ENCODE assay signal across 20 cellular contexts in genomic region chr20:10713161-10713560, GRCh38. TPM values are rescaled to one million over a fixed set of nuclear protein-coding genes. Genes with fewer than 3 reads are reported as not detected.
DNase-seq lines count a peak whose midpoint lies in the region; ATAC-seq and TF ChIP-seq lines count a peak whose summit lies in the region.
"Had no signal": no experiment of that assay in that cellular context is flagged by ENCODE, and none has a peak within 500 bp of the region (broad histone marks: within the 10 kb centered on the region; RNA-seq: fewer than 3 reads in every experiment).

No MANE protein-coding gene starts in this region.

- H3K27ac ChIP-seq in heart left ventricle, result no peak overlapping the region
- peak overlapping the region; percentile 4 to 85 (median 65) for H3K27ac ChIP-seq in body of pancreas
- H3K27ac ChIP-seq: BLaER1 treated with 17β-estradiol and CSF1 and Interleukin-3, amounts not matched to agents 10 nM and 100 nM had no signal

- H3K4me1 ChIP-seq in heart left ventricle (peaks cover 0 to 19% (median 10%) of the 10 kb centered on the region in 12 donors), body of pancreas (peaks cover 47% of the 10 kb centered on the region)

- H3K4me1 Mint-ChIP-seq in nephron, result peaks cover 25% of the 10 kb centered on the region
- no peaks in the 10 kb centered on the region for H3K4me1 Mint-ChIP-seq in stimulated activated effector memory CD8-positive, alpha-beta T cell treated with anti-CD3 and anti-CD28 coated beads, Interleukin-12 subunit alpha, Interleukin-12 subunit beta, amount 100 ng/mL, for 72 hours
- no peaks in the 10 kb centered on the region for H3K4me1 Mint-ChIP-seq in activated T-helper 17 cell treated with anti-CD3 and anti-CD28 coated beads, Interleukin-2, amount 50 U/mL, for 72 hours
- H3K4me1 Mint-ChIP-seq: IgD-negative memory B cell had no signal

- no peaks in the 10 kb centered on the region for H3K27me3 Mint-ChIP-seq in nephron (ENCODE audit: low read depth)
- peaks cover 14% of the 10 kb centered on the region for H3K27me3 Mint-ChIP-seq in activated T-helper 17 cell treated with anti-CD3 and anti-CD28 coated beads, Interleukin-2, amount 50 U/mL, for 72 hours

- H3K9me3 ChIP-seq in heart left ventricle (no peaks in the 10 kb centered on the region), body of pancreas (no peaks in the 10 kb centered on the region)
- H3K9me3 ChIP-seq: BLaER1 treated with 17β-estradiol and CSF1 and Interleukin-3, amounts not matched to agents 10 nM and 100 nM had no signal

- H3K4me3 ChIP-seq in heart left ventricle (no peak overlapping the region), body of pancreas (no peak overlapping the region)
- H3K4me3 ChIP-seq: BLaER1 treated with 17β-estradiol and CSF1 and Interleukin-3, amounts not matched to agents 10 nM and 100 nM had no signal

- TF ChIP-seq POLR2A in heart left ventricle (IDR thresholded peaks at IDR 0.05) (no peak), body of pancreas (IDR thresholded peaks at IDR 0.05) (no peak)

- intact Hi-C loops in left cardiac atrium (cut with DNase I) (no loop called here), heart left ventricle (cut with DNase I) (no loop called here), body of pancreas (cut with DNase I) (no loop called here)

- H3K4me3 Mint-ChIP-seq in nephron, result no peak overlapping the region
- no peak overlapping the region for H3K4me3 Mint-ChIP-seq in stimulated activated effector memory CD8-positive, alpha-beta T cell treated with anti-CD3 and anti-CD28 coated beads, Interleukin-12 subunit alpha, Interleukin-12 subunit beta, amount 100 ng/mL, for 72 hours
- no peak overlapping the region for H3K4me3 Mint-ChIP-seq in activated T-helper 17 cell treated with anti-CD3 and anti-CD28 coated beads, Interleukin-2, amount 50 U/mL, for 72 hours
- H3K4me3 Mint-ChIP-seq: H9, IgD-negative memory B cell had no signal

- H3K27me3 ChIP-seq in heart left ventricle, result no peaks in the 10 kb centered on the region
- H3K27me3 ChIP-seq in body of pancreas, result no peaks in the 10 kb centered on the region
- H3K27me3 ChIP-seq: BLaER1 treated with 17β-estradiol and CSF1 and Interleukin-3, amounts not matched to agents 10 nM and 100 nM had no signal

- peak; percentile 58 to 73 for ATAC-seq in left cardiac atrium
- ATAC-seq in heart left ventricle, result no peak
- peak; percentile 39 for ATAC-seq in body of pancreas
- ATAC-seq in stimulated activated effector memory CD8-positive, alpha-beta T cell treated with anti-CD3 and anti-CD28 coated beads, Interleukin-12 subunit alpha, Interleukin-12 subunit beta, amount 100 ng/mL, for 72 hours, result no peak
- no peak for ATAC-seq in activated T-helper 17 cell treated with anti-CD3 and anti-CD28 coated beads, Interleukin-2, amount 50 U/mL, for 72 hours (replicated peaks)

- no peaks in the 10 kb centered on the region for H3K36me3 Mint-ChIP-seq in nephron (ENCODE audit: low read depth)
- no peaks in the 10 kb centered on the region for H3K36me3 Mint-ChIP-seq in stimulated activated effector memory CD8-positive, alpha-beta T cell treated with anti-CD3 and anti-CD28 coated beads, Interleukin-12 subunit alpha, Interleukin-12 subunit beta, amount 100 ng/mL, for 72 hours
- no peaks in the 10 kb centered on the region for H3K36me3 Mint-ChIP-seq in activated T-helper 17 cell treated with anti-CD3 and anti-CD28 coated beads, Interleukin-2, amount 50 U/mL, for 72 hours (ENCODE audit: low read depth)
- H3K36me3 Mint-ChIP-seq: IgD-negative memory B cell had no signal

- H3K36me3 ChIP-seq in heart left ventricle, result no peaks in the 10 kb centered on the region
- H3K36me3 ChIP-seq in body of pancreas (replicated peaks in 1 of 2; ENCODE audit: insufficient read depth in 1 of 2, low read depth in 2 of 2), result no peaks in the 10 kb centered on the region
- H3K36me3 ChIP-seq: BLaER1 treated with 17β-estradiol and CSF1 and Interleukin-3, amounts not matched to agents 10 nM and 100 nM had no signal

- no peaks in the 10 kb centered on the region for H3K9me3 Mint-ChIP-seq in nephron
- no peaks in the 10 kb centered on the region for H3K9me3 Mint-ChIP-seq in stimulated activated effector memory CD8-positive, alpha-beta T cell treated with anti-CD3 and anti-CD28 coated beads, Interleukin-12 subunit alpha, Interleukin-12 subunit beta, amount 100 ng/mL, for 72 hours
- H3K9me3 Mint-ChIP-seq in activated T-helper 17 cell treated with anti-CD3 and anti-CD28 coated beads, Interleukin-2, amount 50 U/mL, for 72 hours, result no peaks in the 10 kb centered on the region
- H3K9me3 Mint-ChIP-seq: H9, IgD-negative memory B cell had no signal

- DNase-seq in left cardiac atrium, result no peak
- DNase-seq in heart left ventricle, result no peak
- DNase-seq in body of pancreas, result peak in 3 of 4 donors; percentile 34 to 48 (median 41)
- no peak for DNase-seq in C1 segment of cervical spinal cord (lab: John Stamatoyannopoulos, UW)
- no peak for DNase-seq in stimulated activated effector memory CD8-positive, alpha-beta T cell treated with anti-CD3 and anti-CD28 coated beads, Interleukin-12 subunit alpha, Interleukin-12 subunit beta, amount 100 ng/mL, for 72 hours (ENCODE audit: low spot score in 2 of 2)
- DNase-seq in activated CD4-positive, alpha-beta T cell treated with anti-CD3 and anti-CD28 coated beads, Interleukin-2, amount 50 U/mL, for 1 hour, result no peak
- DNase-seq: 8988T, DMS 273 treated with DMSO at 0.1 percent for 48 hours, H9, Kasumi-1, NCI-H1105, NCI-H1694, NCI-H2107, NCI-H69, OCI-M1, SIG-M5 had no signal

- WGBS in heart left ventricle, 4 donors, result 54 to 78% (median 67%) methylated on average over 2 of the region's 2 CpGs
- WGBS in body of pancreas, 2 donors, result 20 to 25% methylated on average over 2 of the region's 2 CpGs

- TF ChIP-seq CTCF in heart left ventricle (IDR thresholded peaks at IDR 0.05) (no peak), body of pancreas (IDR thresholded peaks at IDR 0.05) (no peak), nephron (IDR thresholded peaks at IDR 0.05; ENCODE audit: unreplicated experiment in 3 of 3) (no peak)

- H3K27ac Mint-ChIP-seq in nephron, result peak overlapping the region in 2 of 3 experiments; percentile 23 to 70
- H3K27ac Mint-ChIP-seq in stimulated activated effector memory CD8-positive, alpha-beta T cell treated with anti-CD3 and anti-CD28 coated beads, Interleukin-12 subunit alpha, Interleukin-12 subunit beta, amount 100 ng/mL, for 72 hours, result no peak overlapping the region
- H3K27ac Mint-ChIP-seq in activated T-helper 17 cell treated with anti-CD3 and anti-CD28 coated beads, Interleukin-2, amount 50 U/mL, for 72 hours, result no peak overlapping the region
- H3K27ac Mint-ChIP-seq: IgD-negative memory B cell had no signal

RNA-seq across cellular contexts. Expression of gene JAG1, which starts 39.4 kb away (rescaled TPM):
- total RNA-seq in left cardiac atrium (10 to 100 TPM; 32.4 to 42.3 TPM), heart left ventricle (10 to 100 TPM; 20.9 to 42.6 (median 29.6) TPM), body of pancreas (10 to 100 TPM; 41.2 to 55.7 TPM)
- 10 to 100 TPM; 12.5 to 12.7 TPM for polyA plus RNA-seq in heart left ventricle
- under 1 TPM in 1 of 2 donors, not detected in 1; 0.98 TPM for total RNA-seq in activated T-helper 17 cell treated with anti-CD3 and anti-CD28 coated beads, Interleukin-2, amount 50 U/mL, for 72 hours
- polyA plus RNA-seq: IgD-negative memory B cell had no signal

Comparison
In these comparisons a context has a peak if more than half of its experiments do, and no peak if none do; other contexts are left out.
1. ATAC-seq: peak in left cardiac atrium (2 of 2) and body of pancreas (single experiment); none in heart left ventricle (0 of 4), stimulated activated effector memory CD8-positive, alpha-beta T cell treated with anti-CD3 and anti-CD28 coated beads, Interleukin-12 subunit alpha, Interleukin-12 subunit beta, amount 100 ng/mL, for 72 hours (single experiment) and activated T-helper 17 cell treated with anti-CD3 and anti-CD28 coated beads, Interleukin-2, amount 50 U/mL, for 72 hours (single experiment).
2. DNase-seq: peak in body of pancreas (3 of 4); none in left cardiac atrium (single experiment), heart left ventricle (0 of 5), C1 segment of cervical spinal cord (0 of 14), stimulated activated effector memory CD8-positive, alpha-beta T cell treated with anti-CD3 and anti-CD28 coated beads, Interleukin-12 subunit alpha, Interleukin-12 subunit beta, amount 100 ng/mL, for 72 hours (0 of 2) and activated CD4-positive, alpha-beta T cell treated with anti-CD3 and anti-CD28 coated beads, Interleukin-2, amount 50 U/mL, for 1 hour (single experiment).
3. H3K27ac ChIP-seq: peak in body of pancreas (4 of 4); none in heart left ventricle (0 of 12).
4. H3K27ac Mint-ChIP-seq: peak in nephron (2 of 3); none in stimulated activated effector memory CD8-positive, alpha-beta T cell treated with anti-CD3 and anti-CD28 coated beads, Interleukin-12 subunit alpha, Interleukin-12 subunit beta, amount 100 ng/mL, for 72 hours (single experiment) and activated T-helper 17 cell treated with anti-CD3 and anti-CD28 coated beads, Interleukin-2, amount 50 U/mL, for 72 hours (single experiment).
5. RNA of gene JAG1, which starts 39.4 kb away (total RNA-seq): 41.2 to 55.7 TPM in body of pancreas, 32.4 to 42.3 TPM in left cardiac atrium and 20.9 to 42.6 TPM in heart left ventricle; 0.98 TPM in activated T-helper 17 cell treated with anti-CD3 and anti-CD28 coated beads, Interleukin-2, amount 50 U/mL, for 72 hours; every median in the first group is over 10 times any median in the second.